In the genomic region with DNA sequence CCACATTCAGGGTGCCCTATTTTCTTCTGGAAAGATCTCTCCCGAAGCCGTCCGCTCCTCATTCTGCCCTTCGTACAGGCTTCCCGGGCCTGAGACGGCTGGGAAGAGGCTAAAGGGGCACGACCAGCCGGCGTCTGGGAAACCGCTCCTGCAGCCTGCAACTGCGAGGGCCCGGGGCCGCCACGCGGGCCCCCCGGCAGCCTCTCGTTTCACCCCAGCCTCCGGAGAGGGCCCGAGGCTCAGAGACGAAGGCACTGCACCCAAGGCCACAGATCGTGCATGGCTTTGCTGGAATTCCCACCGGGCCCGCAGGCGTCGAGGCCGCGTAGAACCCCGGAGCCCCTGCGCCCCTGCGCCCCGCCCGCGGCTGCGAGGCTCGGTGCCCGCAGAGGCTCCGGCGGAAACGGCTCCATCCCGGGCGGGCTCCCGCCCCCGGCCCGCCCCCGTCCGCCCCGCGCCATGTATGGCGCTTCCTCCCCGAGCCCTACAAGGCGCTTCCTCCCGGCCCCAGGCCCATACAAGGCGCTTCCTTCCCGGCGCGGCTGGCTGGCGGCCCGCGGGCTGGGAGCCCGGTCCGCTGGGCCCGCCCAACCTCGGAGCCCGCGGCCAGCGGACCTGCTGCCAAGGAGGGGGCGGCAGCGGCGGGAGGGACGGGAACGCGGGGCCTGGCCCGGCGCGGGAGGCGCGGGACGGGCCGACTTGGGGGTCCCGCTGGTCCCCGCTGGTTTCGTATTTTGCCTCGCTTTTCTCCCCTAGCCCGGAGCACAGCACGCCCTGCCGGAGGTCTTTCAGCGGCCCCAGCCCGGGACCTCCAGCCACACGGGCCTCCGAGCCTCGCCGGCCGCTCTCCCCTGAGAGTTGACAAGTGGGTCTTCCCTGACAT, we compare ENCODE assay signal across 8 cellular contexts. TPM values are rescaled to one million over a fixed set of nuclear protein-coding genes. Genes with fewer than 3 reads are reported as not detected.
DNase-seq lines count a peak whose midpoint lies in the region; ATAC-seq and FAIRE-seq lines count a peak whose summit lies in the region.

No MANE protein-coding gene starts in this region.

- peak overlapping the region; percentile 73 for H3K18ac ChIP-seq in mesendoderm (ENCODE audit: low read length)

- no peak overlapping the region for H3K23ac ChIP-seq in mesendoderm (ENCODE audit: low read length)

- no peak for FAIRE-seq in GM19239 (lab: Jason Lieb, UNC)

- H3K27ac ChIP-seq in mesendoderm (ENCODE audit: low read depth, low read length) = no peak overlapping the region

- H3K79me2 ChIP-seq in mesendoderm (ENCODE audit: control insufficient read depth, insufficient read depth, low read length) = no peaks in the 10 kb centered on the region

- peaks cover 15% of the 10 kb centered on the region for H3K36me3 Mint-ChIP-seq in effector memory CD8-positive, alpha-beta T cell (ENCODE audit: insufficient read depth)

- no peak overlapping the region for H2BK120ac ChIP-seq in mesendoderm (ENCODE audit: low read depth, low read length)

- H3K4me2 ChIP-seq in mesendoderm (ENCODE audit: low read length) = peak overlapping the region; percentile 75

- H3K27me3 ChIP-seq in mesendoderm (ENCODE audit: insufficient read depth, low read length, poor library complexity) = no peaks in the 10 kb centered on the region

- H2BK15ac ChIP-seq in mesendoderm (replicated peaks; ENCODE audit: low read depth) = no peak overlapping the region

- peak overlapping the region; percentile 33 for H3K4me3 ChIP-seq in mesendoderm (ENCODE audit: low read length)

- WGBS in mesendoderm (ENCODE audit: extremely low coverage, insufficient coverage, low lambda C conversion rate) = no CpG with 5 or more reads among the region's 93 CpGs

- H2BK5ac ChIP-seq in mesendoderm (ENCODE audit: low read length) = no peak overlapping the region

- H3K4ac ChIP-seq in mesendoderm (ENCODE audit: low read depth, low read length) = peak overlapping the region; percentile 8

- peak overlapping the region; percentile 72 to 82 for H3K27ac Mint-ChIP-seq in effector memory CD8-positive, alpha-beta T cell

- no peaks in the 10 kb centered on the region for H3K36me3 ChIP-seq in mesendoderm (ENCODE audit: control insufficient read depth, insufficient read depth, low read length)

- H3K27me3 Mint-ChIP-seq in effector memory CD8-positive, alpha-beta T cell = peaks cover 16 to 38% of the 10 kb centered on the region in 2 donors

- peak; percentile 95 for DNase-seq in Ammon's horn (ENCODE audit: low spot score)
- peak; percentile 95 for DNase-seq in GM19239 (ENCODE audit: insufficient read length, low spot score)
- DNase-seq in NCI-H748 (lab: John Stamatoyannopoulos, UW; ENCODE audit: unreplicated experiment) = peak; percentile 87
- DNase-seq in activated CD8-positive, alpha-beta memory T cell treated with anti-CD3 and anti-CD28 coated beads for 4 hours (ENCODE audit: low read depth in 2 of 2) = peak; percentile 64 to 70
- peak; percentile 73 to 78 (median 77) for DNase-seq in effector memory CD8-positive, alpha-beta T cell
- DNase-seq in mesendoderm = peak; percentile 84
- peak; percentile 76 for DNase-seq in stimulated activated CD8-positive, alpha-beta memory T cell treated with anti-CD3 and anti-CD28 coated beads, Interleukin-12 subunit alpha, Interleukin-12 subunit beta, amount 100 ng/mL, for 1 hour (ENCODE audit: low read depth)

- H3K4me1 Mint-ChIP-seq in effector memory CD8-positive, alpha-beta T cell (ENCODE audit: low read depth in 2 of 2) = peaks cover 11 to 15% of the 10 kb centered on the region in 2 donors

- peak overlapping the region; percentile 75 for H3K9ac ChIP-seq in mesendoderm (ENCODE audit: low read length)

- no peak overlapping the region for H2AK5ac ChIP-seq in mesendoderm (ENCODE audit: low read length)

- H3K56ac ChIP-seq in mesendoderm (ENCODE audit: low read length) = peak overlapping the region; percentile 87

- peak; percentile 99 for ATAC-seq in HG03432 (IDR thresholded peaks at IDR 0.05; ENCODE audit: unreplicated experiment)
- ATAC-seq in effector memory CD8-positive, alpha-beta T cell (replicated peaks) = peak; percentile 98

- no peaks in the 10 kb centered on the region for H3K79me1 ChIP-seq in mesendoderm (ENCODE audit: low read length)

- H4K5ac ChIP-seq in mesendoderm (ENCODE audit: low read length) = no peak overlapping the region

- H4K8ac ChIP-seq in mesendoderm (ENCODE audit: low read depth, low read length) = no peak overlapping the region

- peak overlapping the region; percentile 92 to 94 for H3K4me3 Mint-ChIP-seq in effector memory CD8-positive, alpha-beta T cell

- no peaks in the 10 kb centered on the region for H3K9me3 Mint-ChIP-seq in effector memory CD8-positive, alpha-beta T cell

- H3K4me1 ChIP-seq in mesendoderm (ENCODE audit: control insufficient read depth, low read depth, low read length) = peaks cover 7% of the 10 kb centered on the region

RNA-seq across cellular contexts. Expression of a gene that starts 26.6 kb away (rescaled TPM):
- 16.0 TPM for polyA plus RNA-seq in mesendoderm (2013, experiment 1 of 2)
- 14.8 TPM for polyA plus RNA-seq in mesendoderm (2013, experiment 2 of 2)

RNA-seq across cellular contexts. Expression of a gene that starts 51.1 kb away (rescaled TPM):
- polyA plus RNA-seq in mesendoderm (2013, experiment 1 of 2) = 158 TPM
- polyA plus RNA-seq in mesendoderm (2013, experiment 2 of 2) = 156 TPM

RNA-seq across cellular contexts. Expression of a gene that starts 53.1 kb away (rescaled TPM):
- 8.2 TPM for polyA plus RNA-seq in mesendoderm (2013, experiment 1 of 2)
- 8.7 TPM for polyA plus RNA-seq in mesendoderm (2013, experiment 2 of 2)
